Comparison of ENCODE assay signal across 16 cellular contexts in genomic region chr12:54140958-54141388, GRCh38. TPM values are rescaled to one million over a fixed set of nuclear protein-coding genes. Genes with fewer than 3 reads are reported as not detected.
DNase-seq lines count a peak whose midpoint lies in the region; ATAC-seq and TF ChIP-seq lines count a peak whose summit lies in the region.
"Had no signal": no experiment of that assay in that cellular context is flagged by ENCODE, and none has a peak within 500 bp of the region (broad histone marks: within the 10 kb centered on the region; RNA-seq: fewer than 3 reads in every experiment).

No MANE protein-coding gene starts in this region.

- WGBS in IMR-90 (ENCODE audit: extremely low coverage in 2 of 2, insufficient read length in 1 of 2), 2 experiments: no CpG with 5 or more reads among the region's 9 CpGs
- 32% methylated on average over 9 of the region's 9 CpGs for WGBS in esophagus muscularis mucosa
- 8% methylated on average over 9 of the region's 9 CpGs for WGBS in suprapubic skin

- POLR2A ChIA-PET in IMR-90 (lab: Charles Lee; ENCODE audit: unreplicated experiment): no interaction called here
- POLR2A ChIA-PET in activated CD4-positive, alpha-beta memory T cell treated with anti-CD3 and anti-CD28 coated beads, Interleukin-2, amount 10 ng/mL, durations not matched to agents 7 days and 5 days (lab: Charles Lee): no interaction called here

- no peak for ATAC-seq in IMR-90 (ENCODE audit: low read depth)
- ATAC-seq in GM18873 (IDR thresholded peaks at IDR 0.05; ENCODE audit: low FRiP score, unreplicated experiment): no peak
- no peak for ATAC-seq in GM21360 (IDR thresholded peaks at IDR 0.05; ENCODE audit: unreplicated experiment)
- ATAC-seq in GM18520 (IDR thresholded peaks at IDR 0.05; ENCODE audit: unreplicated experiment): no peak

- no peak for TF ChIP-seq EP300 in esophagus muscularis mucosa (IDR thresholded peaks at IDR 0.05)
- TF ChIP-seq EP300 in suprapubic skin (IDR thresholded peaks at IDR 0.05): no peak

- H2AK9ac ChIP-seq in IMR-90 (replicated peaks; ENCODE audit: low read depth, low read length, poor library complexity): no peak overlapping the region

- TF ChIP-seq POLR2A in IMR-90 (IDR thresholded peaks at IDR 0.05; ENCODE audit: low read depth, low read length): no peak
- TF ChIP-seq POLR2A in esophagus muscularis mucosa (IDR thresholded peaks at IDR 0.05; ENCODE audit: low read depth): no peak
- no peak for TF ChIP-seq POLR2A in suprapubic skin (IDR thresholded peaks at IDR 0.05)

- H3K36me3 ChIP-seq in IMR-90 (ENCODE audit: control insufficient read depth, insufficient read depth, low read length): no peaks in the 10 kb centered on the region
- H3K36me3 ChIP-seq in esophagus muscularis mucosa: no peaks in the 10 kb centered on the region
- H3K36me3 ChIP-seq in suprapubic skin: no peaks in the 10 kb centered on the region

- in situ Hi-C loops in IMR-90 (cut with MboI; ENCODE audit: low sequenced_read_pairs): no loop called here

- H2AK5ac ChIP-seq in IMR-90 (ENCODE audit: low read depth, low read length): no peak overlapping the region

- H3K23ac ChIP-seq in IMR-90 (ENCODE audit: low read depth, low read length): no peak overlapping the region

- H4K20me1 ChIP-seq in IMR-90 (ENCODE audit: insufficient read depth, low read length): no peaks in the 10 kb centered on the region

- no peak for TF ChIP-seq RAD21 in IMR-90 (IDR thresholded peaks at IDR 0.05; ENCODE audit: low read length)

- H3K27ac ChIP-seq in IMR-90 (ENCODE audit: insufficient read depth, low read length): no peak overlapping the region
- H3K27ac ChIP-seq in esophagus muscularis mucosa (replicated peaks in 1 of 4): peak overlapping the region; percentile 68 to 73 (median 71)
- H3K27ac ChIP-seq in suprapubic skin: peak overlapping the region; percentile 82

- H3K9me1 ChIP-seq in IMR-90 (ENCODE audit: insufficient read depth, low read length): no peaks in the 10 kb centered on the region

- no peak for TF ChIP-seq CTCF in IMR-90 (conservative IDR thresholded peaks at IDR 0.05; ENCODE audit: low read depth, low read length)
- no peak for TF ChIP-seq CTCF in esophagus muscularis mucosa (IDR thresholded peaks at IDR 0.05)
- TF ChIP-seq CTCF in mesothelial cell of epicardium (IDR thresholded peaks at IDR 0.05; ENCODE audit: unreplicated experiment): no peak
- no peak for TF ChIP-seq CTCF in suprapubic skin (IDR thresholded peaks at IDR 0.05)

- H3K4ac ChIP-seq in IMR-90 (ENCODE audit: low read depth, low read length): no peak overlapping the region

- H3K14ac ChIP-seq in IMR-90 (replicated peaks; ENCODE audit: low read depth, low read length): no peak overlapping the region

- H3K56ac ChIP-seq in IMR-90 (ENCODE audit: extremely low read depth, insufficient read depth, low read length): no peak overlapping the region

- H3K27ac Mint-ChIP-seq in mesothelial cell of epicardium: peak overlapping the region; percentile 99
- H3K27ac Mint-ChIP-seq in activated CD4-positive, alpha-beta memory T cell treated with anti-CD3 and anti-CD28 coated beads, Interleukin-2, amount 10 ng/mL, durations not matched to agents 7 days and 5 days: no peak overlapping the region
- H3K27ac Mint-ChIP-seq: CD4-positive, alpha-beta memory T cell; dendritic cell treated with granulocyte-macrophage colony-stimulating factor and Interleukin-4, amounts not matched to agents 40 ng/mL and 50 ng/mL, for 4 days; H9 had no signal

- DNase-seq in IMR-90 (no peak), esophagus muscularis mucosa (ENCODE audit: extremely low spot score) (no peak), mesothelial cell of epicardium (ENCODE audit: low spot score in 2 of 2, unreplicated experiment in 2 of 2) (peak; percentile 62 to 77), suprapubic skin (ENCODE audit: low spot score in 2 of 2) (peak in 1 of 2 donors; percentile 86)
- DNase-seq in activated CD4-positive, alpha-beta memory T cell treated with anti-CD3 and anti-CD28 coated beads, Interleukin-2, amount 10 ng/mL, durations not matched to agents 7 days and 5 days: no peak
- DNase-seq: activated naive CD4-positive, alpha-beta T cell; CD4-positive, alpha-beta memory T cell; H9; head of caudate nucleus; NCI-H1417; NK-92 treated with Interleukin-12 subunit alpha and Interleukin-12 subunit beta, amount 100 ng/mL, for 24 hours; small intestine had no signal

- peak overlapping the region; percentile 49 for H3K4me3 Mint-ChIP-seq in mesothelial cell of epicardium
- no peak overlapping the region for H3K4me3 Mint-ChIP-seq in activated CD4-positive, alpha-beta memory T cell treated with anti-CD3 and anti-CD28 coated beads, Interleukin-2, amount 10 ng/mL, durations not matched to agents 7 days and 5 days
- H3K4me3 Mint-ChIP-seq: CD4-positive, alpha-beta memory T cell; dendritic cell treated with granulocyte-macrophage colony-stimulating factor and Interleukin-4, amounts not matched to agents 40 ng/mL and 50 ng/mL, for 4 days; H9 had no signal

- H3K9me3 ChIP-seq in IMR-90 (ENCODE audit: control insufficient read depth, insufficient read depth, low read length) (no peaks in the 10 kb centered on the region), esophagus muscularis mucosa (no peaks in the 10 kb centered on the region), suprapubic skin (no peaks in the 10 kb centered on the region)

- H4K8ac ChIP-seq in IMR-90 (ENCODE audit: low read depth in 2 of 2, low read length in 2 of 2): no peak overlapping the region

- no peak overlapping the region for H2BK20ac ChIP-seq in IMR-90 (ENCODE audit: low read depth, low read length)

- peaks cover 4% of the 10 kb centered on the region for H3K36me3 Mint-ChIP-seq in mesothelial cell of epicardium
- no peaks in the 10 kb centered on the region for H3K36me3 Mint-ChIP-seq in activated CD4-positive, alpha-beta memory T cell treated with anti-CD3 and anti-CD28 coated beads, Interleukin-2, amount 10 ng/mL, durations not matched to agents 7 days and 5 days (ENCODE audit: low read depth)
- H3K36me3 Mint-ChIP-seq: CD4-positive, alpha-beta memory T cell had no signal

- H4K5ac ChIP-seq in IMR-90 (ENCODE audit: low read depth, low read length): no peak overlapping the region

- no peaks in the 10 kb centered on the region for H3K9me3 Mint-ChIP-seq in mesothelial cell of epicardium
- no peaks in the 10 kb centered on the region for H3K9me3 Mint-ChIP-seq in activated CD4-positive, alpha-beta memory T cell treated with anti-CD3 and anti-CD28 coated beads, Interleukin-2, amount 10 ng/mL, durations not matched to agents 7 days and 5 days
- H3K9me3 Mint-ChIP-seq: dendritic cell treated with granulocyte-macrophage colony-stimulating factor and Interleukin-4, amounts not matched to agents 40 ng/mL and 50 ng/mL, for 4 days; H9 had no signal

- no peak overlapping the region for H4K91ac ChIP-seq in IMR-90 (ENCODE audit: insufficient read depth, low read depth, low read length)

- peaks cover 4% of the 10 kb centered on the region for H3K27me3 Mint-ChIP-seq in mesothelial cell of epicardium (ENCODE audit: low read depth)
- peaks cover 45% of the 10 kb centered on the region for H3K27me3 Mint-ChIP-seq in activated CD4-positive, alpha-beta memory T cell treated with anti-CD3 and anti-CD28 coated beads, Interleukin-2, amount 10 ng/mL, durations not matched to agents 7 days and 5 days

- H2BK5ac ChIP-seq in IMR-90 (ENCODE audit: low read depth, low read length, poor library complexity, severe bottlenecking): no peak overlapping the region

- CTCF ChIA-PET in IMR-90 (lab: Yijun Ruan, JAX): no interaction called here
- CTCF ChIA-PET in activated CD4-positive, alpha-beta memory T cell treated with anti-CD3 and anti-CD28 coated beads, Interleukin-2, amount 10 ng/mL, durations not matched to agents 7 days and 5 days (lab: Charles Lee): interaction anchor here (1.3 kb wide), 1 partner anchor 108 kb away, joined by 4 read pairs; the partner anchor contains the start of gene HOXC5

- no peaks in the 10 kb centered on the region for H3K79me1 ChIP-seq in IMR-90 (ENCODE audit: low read depth in 1 of 2, low read length in 2 of 2)

- BruUV-seq in IMR-90 (replicated peaks; lab: Mats Ljungman, UMichigan): no TSS peak

- peak overlapping the region; percentile 5 for H2AFZ ChIP-seq in IMR-90 (replicated peaks; ENCODE audit: low read length, poor library complexity)

- no peak overlapping the region for H3K9ac ChIP-seq in IMR-90 (ENCODE audit: low read depth, low read length)

- H3K4me1 Mint-ChIP-seq in mesothelial cell of epicardium: peaks cover 83% of the 10 kb centered on the region
- no peaks in the 10 kb centered on the region for H3K4me1 Mint-ChIP-seq in activated CD4-positive, alpha-beta memory T cell treated with anti-CD3 and anti-CD28 coated beads, Interleukin-2, amount 10 ng/mL, durations not matched to agents 7 days and 5 days
- H3K4me1 Mint-ChIP-seq: CD4-positive, alpha-beta memory T cell had no signal

- H3K4me3 ChIP-seq in IMR-90 (ENCODE audit: insufficient read depth, low read depth, low read length) (no peak overlapping the region), esophagus muscularis mucosa (peak overlapping the region in 1 of 4 donors; percentile 1), suprapubic skin (peak overlapping the region; percentile 19)

- H3K4me2 ChIP-seq in IMR-90 (ENCODE audit: low read depth, low read length): no peak overlapping the region

- no peak overlapping the region for H2BK15ac ChIP-seq in IMR-90 (ENCODE audit: low read depth, low read length)

- H3K18ac ChIP-seq in IMR-90 (ENCODE audit: low read depth, low read length): no peak overlapping the region

- peaks cover 57% of the 10 kb centered on the region for H3K27me3 ChIP-seq in IMR-90 (ENCODE audit: control insufficient read depth, insufficient read depth, low read length)
- H3K27me3 ChIP-seq in esophagus muscularis mucosa: no peaks in the 10 kb centered on the region
- no peaks in the 10 kb centered on the region for H3K27me3 ChIP-seq in suprapubic skin

- no peak overlapping the region for H2BK120ac ChIP-seq in IMR-90 (ENCODE audit: low read depth, low read length)

- dilution Hi-C loops in IMR-90 (cut with HindIII; ENCODE audit: low sequenced_read_pairs, unreplicated experiment): no loop called here

- no peaks in the 10 kb centered on the region for H3K4me1 ChIP-seq in IMR-90 (ENCODE audit: control insufficient read depth, insufficient read depth, low read length)
- peaks cover 3 to 26% (median 17%) of the 10 kb centered on the region in 4 donors for H3K4me1 ChIP-seq in esophagus muscularis mucosa
- H3K4me1 ChIP-seq in suprapubic skin: peaks cover 27% of the 10 kb centered on the region

- intact Hi-C loops in IMR-90 (cut with micrococcal nuclease) (no loop called here), esophagus muscularis mucosa (cut with DNase I) (no loop called here)

TF ChIP-seq in IMR-90, 13 proteins besides CTCF, POLR2A, EP300 and RAD21 (continues in another document):
- no peak for TF ChIP-seq SMC3 (IDR thresholded peaks at IDR 0.05; ENCODE audit: low read depth, low read length)

RNA-seq across cellular contexts. Expression of gene SMUG1, which starts 47.8 kb away (rescaled TPM):
- total RNA-seq in IMR-90 (2012; rRNA removed) (25.8 and 45.2 TPM in 2 replicates), esophagus muscularis mucosa (10 to 100 TPM; 28.0 to 37.2 (median 30.8) TPM), mesothelial cell of epicardium (39.5 to 47.1 TPM (median 46.1 TPM) in 3 replicates), suprapubic skin (10 to 100 TPM; 40.6 to 56.4 (median 52.6) TPM)
- 36.3 and 37.3 TPM in 2 replicates for polyA plus RNA-seq in IMR-90 (2012; rRNA removed)
- 26.8 and 48.8 TPM in 2 replicates for polyA plus RNA-seq in IMR-90 (2012; cell fraction: cytosol; rRNA removed)
- polyA plus RNA-seq in IMR-90 (2012; cell fraction: nucleus; rRNA removed; ENCODE audit: low replicate concordance): 36.2 and 50.9 TPM in 2 replicates
- 10 to 100 TPM; 25.7 to 27.9 TPM for total RNA-seq in activated CD4-positive, alpha-beta memory T cell treated with anti-CD3 and anti-CD28 coated beads, Interleukin-2, amount 10 ng/mL, durations not matched to agents 7 days and 5 days

Comparison
In these comparisons a context has a peak if more than half of its experiments do, and no peak if none do; other contexts are left out.
1. DNase-seq: peak in mesothelial cell of epicardium (2 of 2); none in IMR-90 (single experiment), esophagus muscularis mucosa (single experiment) and activated CD4-positive, alpha-beta memory T cell treated with anti-CD3 and anti-CD28 coated beads, Interleukin-2, amount 10 ng/mL, durations not matched to agents 7 days and 5 days (single experiment).